14 cellular contexts compared by ENCODE assay signal in the genomic region with DNA sequence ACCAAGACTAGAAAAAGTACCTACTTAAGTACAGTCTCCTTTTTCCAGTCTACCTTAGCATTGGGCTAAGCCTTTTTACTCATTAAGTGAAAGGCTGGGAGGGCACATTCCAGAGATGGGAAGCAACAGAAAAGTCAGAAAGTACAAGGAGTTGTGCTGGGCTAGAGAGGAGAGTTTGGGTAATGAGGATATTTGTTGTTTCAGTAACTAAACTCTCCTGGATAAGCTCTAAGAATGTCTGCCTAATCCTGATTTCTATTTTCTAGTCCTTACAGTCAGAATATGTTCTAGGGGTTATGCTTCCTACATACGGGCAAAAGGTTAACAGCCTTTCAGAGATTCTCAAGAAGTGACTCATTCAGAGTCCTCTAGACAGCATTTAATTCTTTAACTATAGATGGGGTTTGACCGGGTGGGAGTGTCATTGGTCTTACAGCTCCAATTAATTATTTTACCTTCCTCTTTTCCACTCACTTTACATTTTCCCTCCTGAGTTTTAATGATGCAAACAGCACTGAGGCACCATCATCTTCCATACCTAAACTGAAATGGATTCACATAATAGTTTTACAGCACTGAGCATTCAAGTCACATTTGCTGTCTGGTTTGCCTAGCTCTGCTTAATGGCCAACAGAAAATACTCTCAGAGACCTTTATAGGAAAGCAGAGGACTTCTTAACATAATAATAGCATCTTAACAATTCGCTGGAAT. TPM values are rescaled to one million over a fixed set of nuclear protein-coding genes. Genes with fewer than 3 reads are reported as not detected.
A peak's percentile ranks its signal among the peaks of the same experiment; 100 is the strongest.
DNase-seq lines count a peak whose midpoint lies in the region; TF ChIP-seq lines count a peak whose summit lies in the region.
"Had no signal": no experiment of that assay in that cellular context is flagged by ENCODE, and none has a peak within 500 bp of the region (broad histone marks: within the 10 kb centered on the region; RNA-seq: fewer than 3 reads in every experiment).

No MANE protein-coding gene starts in this region.

- H3K27ac Mint-ChIP-seq in neural crest cell (ENCODE audit: unreplicated experiment), result peak overlapping the region; percentile 45
- no peak overlapping the region for H3K27ac Mint-ChIP-seq in activated naive CD4-positive, alpha-beta T cell treated with anti-CD3 and anti-CD28 coated beads for 36 hours

- no peak overlapping the region for H3K4me3 ChIP-seq in adipocyte (ENCODE audit: low read length)
- no peak overlapping the region for H3K4me3 ChIP-seq in fibroblast of villous mesenchyme (ENCODE audit: low read depth, low read length)
- H3K4me3 ChIP-seq in sigmoid colon, result no peak overlapping the region
- H3K4me3 ChIP-seq: left ventricle myocardium inferior had no signal

- TF ChIP-seq CTCF in fibroblast of villous mesenchyme (IDR thresholded peaks at IDR 0.05; ENCODE audit: insufficient read depth, low read depth, low read length) (no peak), neural crest cell (conservative IDR thresholded peaks at IDR 0.05) (no peak), sigmoid colon (IDR thresholded peaks at IDR 0.05) (no peak)

- H3K9me3 Mint-ChIP-seq in neural crest cell, result no peaks in the 10 kb centered on the region
- H3K9me3 Mint-ChIP-seq in activated naive CD4-positive, alpha-beta T cell treated with anti-CD3 and anti-CD28 coated beads for 36 hours, result no peaks in the 10 kb centered on the region

- DNase-seq in G401 (ENCODE audit: low spot score), result peak; percentile 64
- peak; percentile 45 for DNase-seq in adipocyte (ENCODE audit: low read depth)
- peak; percentile 11 for DNase-seq in fibroblast of villous mesenchyme (ENCODE audit: low read depth)
- DNase-seq in neural crest cell (ENCODE audit: low read depth, low spot score), result no peak
- no peak for DNase-seq in activated CD4-positive, alpha-beta T cell treated with anti-CD3 and anti-CD28 coated beads, Interleukin-2, amount 50 U/mL, for 48 hours
- DNase-seq in activated naive CD4-positive, alpha-beta T cell treated with anti-CD3 and anti-CD28 coated beads for 36 hours, result no peak
- DNase-seq in sigmoid colon, result no peak
- DNase-seq in MV-4-11 (lab: John Stamatoyannopoulos, UW), result no peak
- DNase-seq: HCEC 1CT, left ventricle myocardium inferior, SHP77, small intestine, T1000 had no signal

- H3K4me3 Mint-ChIP-seq in neural crest cell, result peak overlapping the region; percentile 13
- H3K4me3 Mint-ChIP-seq in activated naive CD4-positive, alpha-beta T cell treated with anti-CD3 and anti-CD28 coated beads for 36 hours, result no peak overlapping the region

- no peak for TF ChIP-seq EP300 in sigmoid colon (IDR thresholded peaks at IDR 0.05)

- in situ Hi-C loops in G401 (cut with HindIII; ENCODE audit: low sequenced_read_pairs), result no loop called here

- H3K4me1 ChIP-seq in adipocyte (ENCODE audit: control insufficient read depth, insufficient read depth, low read length) (no peaks in the 10 kb centered on the region), sigmoid colon (no peaks in the 10 kb centered on the region)
- H3K4me1 ChIP-seq: left ventricle myocardium inferior had no signal

- H3K4me1 Mint-ChIP-seq in neural crest cell, result peaks cover 24% of the 10 kb centered on the region
- H3K4me1 Mint-ChIP-seq in activated naive CD4-positive, alpha-beta T cell treated with anti-CD3 and anti-CD28 coated beads for 36 hours (ENCODE audit: low read depth), result no peaks in the 10 kb centered on the region

- H3K9ac ChIP-seq in adipocyte (ENCODE audit: low read length), result no peak overlapping the region

- WGBS in sigmoid colon, 2 donors, result 44 to 69% methylated on average over 3 of the region's 3 CpGs

- peaks cover 29% of the 10 kb centered on the region for H3K27me3 ChIP-seq in adipocyte (replicated peaks; ENCODE audit: control insufficient read depth, insufficient read depth, low read length)
- H3K27me3 ChIP-seq in sigmoid colon, result no peaks in the 10 kb centered on the region

- H3K9me3 ChIP-seq in adipocyte (ENCODE audit: control insufficient read depth, low read length) (peaks cover 3% of the 10 kb centered on the region), sigmoid colon (no peaks in the 10 kb centered on the region)
- H3K9me3 ChIP-seq: left ventricle myocardium inferior had no signal

- no peaks in the 10 kb centered on the region for H3K27me3 Mint-ChIP-seq in neural crest cell (ENCODE audit: low read depth)
- peaks cover 2% of the 10 kb centered on the region for H3K27me3 Mint-ChIP-seq in activated naive CD4-positive, alpha-beta T cell treated with anti-CD3 and anti-CD28 coated beads for 36 hours (ENCODE audit: low read depth)

- H3K27ac ChIP-seq in sigmoid colon, result no peak overlapping the region
- H3K27ac ChIP-seq: left ventricle myocardium inferior had no signal

- H3K36me3 ChIP-seq in adipocyte (ENCODE audit: control insufficient read depth, insufficient read depth, low read length, severe bottlenecking) (no peaks in the 10 kb centered on the region), sigmoid colon (no peaks in the 10 kb centered on the region)
- H3K36me3 ChIP-seq: left ventricle myocardium inferior had no signal

- CTCF ChIA-PET in activated naive CD4-positive, alpha-beta T cell treated with anti-CD3 and anti-CD28 coated beads for 36 hours (lab: Charles Lee), result no interaction called here

- intact Hi-C loops in activated naive CD4-positive, alpha-beta T cell treated with anti-CD3 and anti-CD28 coated beads for 36 hours (cut with micrococcal nuclease), result no loop called here
- intact Hi-C loops in sigmoid colon (cut with DNase I), result no loop called here

- TF ChIP-seq POLR2A in sigmoid colon (IDR thresholded peaks at IDR 0.05), result no peak

- no peaks in the 10 kb centered on the region for H3K36me3 Mint-ChIP-seq in neural crest cell (ENCODE audit: low read depth)
- H3K36me3 Mint-ChIP-seq in activated naive CD4-positive, alpha-beta T cell treated with anti-CD3 and anti-CD28 coated beads for 36 hours (ENCODE audit: low read depth), result no peaks in the 10 kb centered on the region

RNA-seq across cellular contexts. Expression of gene USP26, which starts 42.9 kb away (rescaled TPM):
- total RNA-seq in G401 (2014; rRNA removed; shearing (Covaris generic)), result 9.0 and 13.5 TPM in 2 replicates
- not detected in 2 replicates for total RNA-seq in fibroblast of villous mesenchyme
- not detected in 2 replicates for total RNA-seq in neural crest cell
- total RNA-seq in activated naive CD4-positive, alpha-beta T cell treated with anti-CD3 and anti-CD28 coated beads for 36 hours, result not detected
- not detected for total RNA-seq in sigmoid colon
- polyA plus RNA-seq in sigmoid colon, result not detected
- total RNA-seq: left ventricle myocardium inferior had no signal
- polyA plus RNA-seq: neural cell, small intestine had no signal

Comparison
In these comparisons a context has a peak if more than half of its experiments do, and no peak if none do; other contexts are left out.
1. DNase-seq: peak in G401 (single experiment), adipocyte (single experiment) and fibroblast of villous mesenchyme (single experiment); none in neural crest cell (single experiment), activated CD4-positive, alpha-beta T cell treated with anti-CD3 and anti-CD28 coated beads, Interleukin-2, amount 50 U/mL, for 48 hours (0 of 2), activated naive CD4-positive, alpha-beta T cell treated with anti-CD3 and anti-CD28 coated beads for 36 hours (single experiment), sigmoid colon (single experiment) and MV-4-11 (single experiment).